Comparison of ENCODE assay signal across 17 cellular contexts in genomic region chr9:2991292-2991691, GRCh38.
DNase-seq lines count a peak whose midpoint lies in the region; ATAC-seq and TF ChIP-seq lines count a peak whose summit lies in the region.
"Had no signal": no experiment of that assay in that cellular context is flagged by ENCODE, and none has a peak within 500 bp of the region (broad histone marks: within the 10 kb centered on the region; RNA-seq: fewer than 3 reads in every experiment).

No MANE protein-coding gene starts in this region.

- H3K9me2 ChIP-seq in OCI-LY1 (ENCODE audit: low read depth, low read length), result no peaks in the 10 kb centered on the region

- H3K9me3 Mint-ChIP-seq in natural killer cell, result no peaks in the 10 kb centered on the region
- H3K9me3 Mint-ChIP-seq in natural killer cell treated with Interleukin-12 subunit alpha and Interleukin-12 subunit beta and Interleukin-15 and Interleukin-18, amount 100 ng/mL, for 72 hours, result no peaks in the 10 kb centered on the region
- no peaks in the 10 kb centered on the region for H3K9me3 Mint-ChIP-seq in activated CD8-positive, alpha-beta T cell treated with anti-CD3 and anti-CD28 coated beads for 36 hours
- H3K9me3 Mint-ChIP-seq: brain; stimulated activated naive CD8-positive, alpha-beta T cell treated with anti-CD3 and anti-CD28 coated beads, Interleukin-15, Interleukin-2, amounts not matched to agents 100 ng/mL and 50 ng/mL, for 24 hours had no signal

- H3K27ac ChIP-seq in OCI-LY1 (ENCODE audit: low read depth, low read length, poor library complexity, severe bottlenecking), result no peak overlapping the region
- H3K27ac ChIP-seq: HL-60 had no signal

- no peak overlapping the region for H3K4me3 ChIP-seq in OCI-LY1 (ENCODE audit: low read depth, low read length, poor library complexity, severe bottlenecking)
- no peak overlapping the region for H3K4me3 ChIP-seq in epithelial cell of proximal tubule (ENCODE audit: low read depth, low read length)

- no peaks in the 10 kb centered on the region for H3K9me3 ChIP-seq in OCI-LY1 (ENCODE audit: low read length)

- no peak for DNase-seq in natural killer cell
- DNase-seq in natural killer cell treated with Interleukin-12 subunit alpha and Interleukin-12 subunit beta and Interleukin-15 and Interleukin-18, amount 100 ng/mL, for 72 hours (ENCODE audit: low spot score), result no peak
- no peak for DNase-seq in epithelial cell of proximal tubule (ENCODE audit: low read depth)
- DNase-seq in NCI-H524 treated with DMSO at 0.1 percent for 48 hours (lab: John Stamatoyannopoulos, UW), result no peak
- no peak for DNase-seq in activated CD8-positive, alpha-beta T cell treated with anti-CD3 and anti-CD28 coated beads for 36 hours
- DNase-seq in activated T-cell treated with anti-CD3 and anti-CD28 coated beads for 4 hours, result no peak
- DNase-seq: activated naive CD4-positive, alpha-beta T cell treated with anti-CD3 and anti-CD28 coated beads, Interleukin-2, amount 50 U/mL, for 16 hours; foreskin melanocyte; Kasumi-1; left ventricle myocardium superior; SHP77 treated with DMSO at 0.1 percent for 48 hours; stimulated activated CD4-positive, alpha-beta T cell treated with anti-CD3 and anti-CD28 coated beads, Interleukin-15, amount 100 ng/mL, for 24 hours had no signal

- no peaks in the 10 kb centered on the region for H3F3A ChIP-seq in OCI-LY1 (ENCODE audit: insufficient read depth, low read length)

- H3K27me3 Mint-ChIP-seq in natural killer cell (ENCODE audit: low read depth in 2 of 2), result no peaks in the 10 kb centered on the region
- no peaks in the 10 kb centered on the region for H3K27me3 Mint-ChIP-seq in natural killer cell treated with Interleukin-12 subunit alpha and Interleukin-12 subunit beta and Interleukin-15 and Interleukin-18, amount 100 ng/mL, for 72 hours
- H3K27me3 Mint-ChIP-seq in activated CD8-positive, alpha-beta T cell treated with anti-CD3 and anti-CD28 coated beads for 36 hours, result peaks cover 6% of the 10 kb centered on the region

- TF ChIP-seq CTCF in natural killer cell (IDR thresholded peaks at IDR 0.05) (no peak), OCI-LY1 (IDR thresholded peaks at IDR 0.05; ENCODE audit: low read length) (peak; percentile 18; the same call in 1 of the 2 replicates), epithelial cell of proximal tubule (conservative IDR thresholded peaks at IDR 0.05; ENCODE audit: low read depth, low read length) (peak; percentile 44)
- TF ChIP-seq CTCF in activated CD8-positive, alpha-beta T cell treated with anti-CD3 and anti-CD28 coated beads for 36 hours (IDR thresholded peaks at IDR 0.05), result no peak

- no peaks in the 10 kb centered on the region for H4K20me1 ChIP-seq in OCI-LY1 (ENCODE audit: insufficient read depth, low read length)

- H3K36me3 ChIP-seq in OCI-LY1 (ENCODE audit: insufficient read depth, low read length), result no peaks in the 10 kb centered on the region

- POLR2A ChIA-PET in activated CD8-positive, alpha-beta T cell treated with anti-CD3 and anti-CD28 coated beads for 36 hours (lab: Charles Lee), result no interaction called here

- intact Hi-C loops in natural killer cell (cut with micrococcal nuclease), result no loop called here
- intact Hi-C loops in activated CD8-positive, alpha-beta T cell treated with anti-CD3 and anti-CD28 coated beads for 36 hours (cut with micrococcal nuclease), result loop anchor here (10.0 kb wide), 1 partner anchor 116 kb away; no protein-coding TSS in a partner anchor

- peaks cover 48 to 56% of the 10 kb centered on the region in 2 donors for H3K4me1 Mint-ChIP-seq in natural killer cell
- H3K4me1 Mint-ChIP-seq in natural killer cell treated with Interleukin-12 subunit alpha and Interleukin-12 subunit beta and Interleukin-15 and Interleukin-18, amount 100 ng/mL, for 72 hours (ENCODE audit: low read depth in 2 of 2), result peaks cover 5 to 12% of the 10 kb centered on the region in 2 donors
- H3K4me1 Mint-ChIP-seq in activated CD8-positive, alpha-beta T cell treated with anti-CD3 and anti-CD28 coated beads for 36 hours (ENCODE audit: low read depth), result no peaks in the 10 kb centered on the region
- H3K4me1 Mint-ChIP-seq: brain had no signal

- H3K9ac ChIP-seq in OCI-LY1 (ENCODE audit: low read length), result no peak overlapping the region

- no peaks in the 10 kb centered on the region for H3K27me3 ChIP-seq in OCI-LY1 (ENCODE audit: insufficient read depth, low read length)

- CTCF ChIA-PET in activated CD8-positive, alpha-beta T cell treated with anti-CD3 and anti-CD28 coated beads for 36 hours (lab: Charles Lee), result no interaction called here

- H3K27ac Mint-ChIP-seq in natural killer cell, result no peak overlapping the region
- peak overlapping the region in 1 of 2 donors; percentile 22 for H3K27ac Mint-ChIP-seq in natural killer cell treated with Interleukin-12 subunit alpha and Interleukin-12 subunit beta and Interleukin-15 and Interleukin-18, amount 100 ng/mL, for 72 hours
- H3K27ac Mint-ChIP-seq in activated CD8-positive, alpha-beta T cell treated with anti-CD3 and anti-CD28 coated beads for 36 hours, result no peak overlapping the region
- H3K27ac Mint-ChIP-seq: brain; stimulated activated naive CD8-positive, alpha-beta T cell treated with anti-CD3 and anti-CD28 coated beads, Interleukin-15, Interleukin-2, amounts not matched to agents 100 ng/mL and 50 ng/mL, for 24 hours had no signal

- H3K4me1 ChIP-seq in OCI-LY1 (ENCODE audit: insufficient read depth, low read length, severe bottlenecking), result no peaks in the 10 kb centered on the region

- no peaks in the 10 kb centered on the region for H3K79me2 ChIP-seq in OCI-LY1 (ENCODE audit: insufficient read depth, low read length)

- H3K4me3 Mint-ChIP-seq in natural killer cell, result peak overlapping the region; percentile 4
- no peak overlapping the region for H3K4me3 Mint-ChIP-seq in natural killer cell treated with Interleukin-12 subunit alpha and Interleukin-12 subunit beta and Interleukin-15 and Interleukin-18, amount 100 ng/mL, for 72 hours
- no peak overlapping the region for H3K4me3 Mint-ChIP-seq in activated CD8-positive, alpha-beta T cell treated with anti-CD3 and anti-CD28 coated beads for 36 hours
- H3K4me3 Mint-ChIP-seq: brain; stimulated activated naive CD8-positive, alpha-beta T cell treated with anti-CD3 and anti-CD28 coated beads, Interleukin-15, Interleukin-2, amounts not matched to agents 100 ng/mL and 50 ng/mL, for 24 hours had no signal

- no peak overlapping the region for H3K4me2 ChIP-seq in OCI-LY1 (ENCODE audit: low read length)

- no peak overlapping the region for H2AFZ ChIP-seq in OCI-LY1 (ENCODE audit: low read length)

- no peaks in the 10 kb centered on the region for H3K36me3 Mint-ChIP-seq in natural killer cell
- no peaks in the 10 kb centered on the region for H3K36me3 Mint-ChIP-seq in natural killer cell treated with Interleukin-12 subunit alpha and Interleukin-12 subunit beta and Interleukin-15 and Interleukin-18, amount 100 ng/mL, for 72 hours
- no peaks in the 10 kb centered on the region for H3K36me3 Mint-ChIP-seq in activated CD8-positive, alpha-beta T cell treated with anti-CD3 and anti-CD28 coated beads for 36 hours (ENCODE audit: low read depth)
- H3K36me3 Mint-ChIP-seq: brain had no signal

- no peak for ATAC-seq in natural killer cell
- no peak for ATAC-seq in natural killer cell treated with Interleukin-12 subunit alpha and Interleukin-12 subunit beta and Interleukin-15 and Interleukin-18, amount 100 ng/mL, for 72 hours
- no peak for ATAC-seq in HG02588 (IDR thresholded peaks at IDR 0.05; ENCODE audit: unreplicated experiment)
- no peak for ATAC-seq in activated CD8-positive, alpha-beta T cell treated with anti-CD3 and anti-CD28 coated beads for 36 hours
- ATAC-seq: left ventricle myocardium superior had no signal

Comparison
In these comparisons a context has a peak if more than half of its experiments do, and no peak if none do; other contexts are left out.
1. CTCF ChIP-seq: peak in OCI-LY1 (single experiment) and epithelial cell of proximal tubule (single experiment); none in natural killer cell (single experiment) and activated CD8-positive, alpha-beta T cell treated with anti-CD3 and anti-CD28 coated beads for 36 hours (single experiment).